In the genomic region with DNA sequence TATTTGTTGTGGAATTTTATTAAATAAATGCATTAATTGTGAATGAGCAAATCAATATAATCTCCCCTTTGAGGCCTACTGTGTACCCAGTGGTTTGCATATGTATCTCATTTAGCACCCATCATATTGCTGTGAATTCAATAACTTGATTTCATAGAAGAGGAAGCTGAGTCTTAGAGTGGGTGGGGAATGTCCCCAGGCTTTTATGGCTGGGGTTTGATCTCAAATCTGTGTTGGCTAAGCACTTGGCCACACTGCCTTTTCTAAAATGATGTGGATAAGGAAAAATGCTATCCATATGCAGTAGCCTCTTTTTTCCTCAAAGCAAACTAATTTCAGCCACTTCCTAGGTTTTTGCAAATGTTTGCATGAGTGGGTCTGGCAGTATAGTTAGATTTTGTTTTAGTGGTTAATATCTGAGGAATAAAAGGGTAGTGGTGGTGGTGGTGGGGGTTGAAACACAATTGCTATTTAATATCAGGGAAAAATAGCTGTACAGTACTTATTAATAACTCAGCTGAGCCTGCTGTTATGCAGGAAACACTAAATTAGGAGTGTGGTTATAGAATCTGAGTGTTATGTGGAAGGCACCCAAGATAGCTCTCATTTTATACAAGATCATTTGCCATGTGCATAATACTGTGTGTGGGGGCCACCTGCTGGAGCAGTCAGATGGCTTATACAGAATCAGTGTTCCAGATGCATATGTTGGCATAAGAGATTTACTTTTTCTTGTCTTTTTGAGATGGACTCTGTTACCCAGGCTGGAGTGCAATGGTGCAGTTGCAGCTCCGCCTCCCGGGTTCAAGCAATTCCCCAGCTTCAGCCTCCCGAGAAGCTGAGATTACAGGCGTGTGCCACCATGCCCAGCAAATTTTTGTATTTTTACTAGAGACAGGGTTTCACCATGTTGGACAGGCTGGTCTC, we compare ENCODE assay signal across 8 cellular contexts.
DNase-seq lines count a peak whose midpoint lies in the region; ATAC-seq and TF ChIP-seq lines count a peak whose summit lies in the region.

No MANE protein-coding gene starts in this region.

- intact Hi-C loops in CD14-positive monocyte (cut with micrococcal nuclease) (loop anchor here in 1 of 2 donors (10.0 kb wide), 1 partner anchor 139 kb away; no protein-coding TSS in a partner anchor), body of pancreas (cut with DNase I) (loop anchor here (10.0 kb wide), 3 partner anchors 89 to 229 kb away; partner anchors contain the start of gene MND1), left colon (cut with DNase I, micrococcal nuclease) (loop anchor here (5.0 to 10.0 kb wide), 3 partner anchors 139 to 432 kb away; partner anchors contain the start of gene MND1 (in 1 of the 2))

- peak; percentile 9 for TF ChIP-seq CTCF in CD14-positive monocyte (IDR thresholded peaks at IDR 0.05)
- TF ChIP-seq CTCF in body of pancreas (IDR thresholded peaks at IDR 0.05): peak; percentile 34 to 83 (median 78)

- H3K27me3 Mint-ChIP-seq in CD14-positive monocyte (ENCODE audit: low read depth in 3 of 3): no peaks in the 10 kb centered on the region

- H3K27ac Mint-ChIP-seq in CD14-positive monocyte: peak overlapping the region in 1 of 7 donors; percentile 63

- H3K9me3 Mint-ChIP-seq in CD14-positive monocyte: peaks cover 0 to 2% (median 0%) of the 10 kb centered on the region in 7 donors

- no peaks in the 10 kb centered on the region for H3K9me3 ChIP-seq in body of pancreas

- peak overlapping the region in 3 of 4 donors; percentile 16 to 49 (median 21) for H3K27ac ChIP-seq in body of pancreas

- ATAC-seq in GM19023 (IDR thresholded peaks at IDR 0.05; ENCODE audit: unreplicated experiment) (peak; percentile 42), body of pancreas (peak; percentile 87), left colon (peak; percentile 90), GM21717 (IDR thresholded peaks at IDR 0.05; ENCODE audit: unreplicated experiment) (no peak)

- 57 to 59% methylated on average over 4 of the region's 4 CpGs for WGBS in body of pancreas, 2 donors

- H3K27me3 ChIP-seq in body of pancreas: no peaks in the 10 kb centered on the region

- H3K4me3 ChIP-seq in body of pancreas: no peak overlapping the region

- peaks cover 39 to 43% of the 10 kb centered on the region in 2 donors for H3K36me3 Mint-ChIP-seq in CD14-positive monocyte

- H3K4me1 Mint-ChIP-seq in CD14-positive monocyte: peaks cover 30% of the 10 kb centered on the region

- DNase-seq in CD14-positive monocyte (ENCODE audit: low spot score) (no peak), HUDEP-2 (lab: John Stamatoyannopoulos, UW; ENCODE audit: unreplicated experiment in 76 of 76) (peak in 55 of 76 experiments; percentile 2 to 61 (median 23)), T-helper 9 cell (peak; percentile 42), body of pancreas (peak; percentile 72 to 87 (median 78)), left colon (peak; percentile 51 to 79)
- DNase-seq in stimulated activated CD4-positive, alpha-beta T cell treated with anti-CD3 and anti-CD28 coated beads, Interleukin-4, amount 100 ng/mL, for 4 hours: peak; percentile 49 to 69

- H3K36me3 ChIP-seq in body of pancreas (replicated peaks in 1 of 2; ENCODE audit: insufficient read depth in 1 of 2, low read depth in 2 of 2): no peaks in the 10 kb centered on the region

- H3K4me3 Mint-ChIP-seq in CD14-positive monocyte: no peak overlapping the region

- H3K4me1 ChIP-seq in body of pancreas: peaks cover 38% of the 10 kb centered on the region

- no peak for TF ChIP-seq POLR2A in body of pancreas (IDR thresholded peaks at IDR 0.05)
